In the genomic region with DNA sequence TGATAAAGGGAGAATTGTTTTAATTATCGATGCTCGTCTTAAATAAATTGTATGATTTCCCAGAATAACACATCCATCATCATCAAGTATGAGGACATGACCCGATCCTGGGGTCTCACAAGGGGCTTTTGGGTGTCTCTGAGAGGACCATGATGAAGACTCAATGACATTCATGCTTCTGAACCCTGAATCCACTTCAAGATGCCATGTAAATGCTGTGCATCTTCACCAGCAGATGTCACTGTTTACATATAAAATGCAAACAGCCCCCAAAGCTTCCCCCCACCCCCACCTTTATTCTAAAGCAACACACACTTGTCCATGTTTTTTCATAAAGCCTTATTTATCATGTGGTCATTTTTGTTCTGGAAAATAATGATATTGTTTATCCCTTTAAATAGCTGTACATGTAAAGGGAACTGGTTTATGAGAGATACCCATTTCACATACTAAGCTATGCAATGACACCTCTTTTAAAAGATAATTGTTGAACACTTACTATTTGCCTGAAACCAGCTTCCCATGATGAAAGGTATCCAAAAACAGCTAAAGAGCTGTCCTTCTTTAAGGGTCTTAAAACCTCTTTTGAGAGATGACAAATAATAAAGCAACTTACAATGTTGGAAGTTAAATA, we compare ENCODE assay signal across 9 cellular contexts.
DNase-seq lines count a peak whose midpoint lies in the region; ATAC-seq, FAIRE-seq and TF ChIP-seq lines count a peak whose summit lies in the region.
"Had no signal": no experiment of that assay in that cellular context is flagged by ENCODE, and none has a peak within 500 bp of the region (broad histone marks: within the 10 kb centered on the region; RNA-seq: fewer than 3 reads in every experiment).

No MANE protein-coding gene starts in this region.

- H3K36me3 ChIP-seq in neuronal stem cell (replicated peaks in 1 of 2; ENCODE audit: control insufficient read depth in 2 of 2, insufficient read depth in 2 of 2, low read length in 2 of 2): no peaks in the 10 kb centered on the region

- H3K79me1 ChIP-seq in neuronal stem cell (ENCODE audit: low read depth, low read length): no peaks in the 10 kb centered on the region

- H3K4me2 ChIP-seq in neuronal stem cell (ENCODE audit: insufficient read depth, low read length, poor library complexity, severe bottlenecking): no peak overlapping the region

- TF ChIP-seq CTCF in endothelial cell (IDR thresholded peaks at IDR 0.05; ENCODE audit: unreplicated experiment): peak; percentile 62

- no CpG with 5 or more reads among the region's 3 CpGs for WGBS in neuronal stem cell (ENCODE audit: extremely low coverage in 2 of 2, insufficient read length in 2 of 2, insufficient replicate concordance in 1 of 2), 2 donors

- H2BK5ac ChIP-seq in neuronal stem cell (ENCODE audit: low read length): no peak overlapping the region

- H3K27ac Mint-ChIP-seq in endothelial cell (ENCODE audit: unreplicated experiment): no peak overlapping the region
- no peak overlapping the region for H3K27ac Mint-ChIP-seq in effector memory CD8-positive, alpha-beta T cell

- no peaks in the 10 kb centered on the region for H3K36me3 Mint-ChIP-seq in endothelial cell (ENCODE audit: low read depth, unreplicated experiment)
- H3K36me3 Mint-ChIP-seq in effector memory CD8-positive, alpha-beta T cell (ENCODE audit: insufficient read depth): no peaks in the 10 kb centered on the region
- H3K36me3 Mint-ChIP-seq: activated naive CD4-positive, alpha-beta T cell treated with anti-CD3 and anti-CD28 coated beads, Interleukin-2, amount 50 U/mL, for 24 hours had no signal

- no peak overlapping the region for H4K8ac ChIP-seq in neuronal stem cell (ENCODE audit: low read depth, low read length)

- no peak overlapping the region for H3K9ac ChIP-seq in neuronal stem cell (ENCODE audit: low read depth, low read length, poor library complexity)

- DNase-seq in NCI-H82 (lab: John Stamatoyannopoulos, UW) (peak; percentile 71), NCI-H82 treated with DMSO at 0.1 percent for 48 hours (lab: John Stamatoyannopoulos, UW; ENCODE audit: unreplicated experiment) (no peak), NCI-H1105 treated with DMSO at 0.1 percent for 48 hours (lab: John Stamatoyannopoulos, UW) (peak; percentile 1), endothelial cell (ENCODE audit: low spot score) (no peak), neuronal stem cell (ENCODE audit: low spot score) (peak; percentile 41), RCC 7860 (ENCODE audit: low spot score) (no peak)
- DNase-seq in effector memory CD8-positive, alpha-beta T cell: no peak

- no peak for FAIRE-seq in RCC 7860 (lab: Jason Lieb, UNC)

- H3K18ac ChIP-seq in neuronal stem cell (ENCODE audit: low read length): no peak overlapping the region

- H2AFZ ChIP-seq in neuronal stem cell (ENCODE audit: low read length): no peak overlapping the region

- no peak overlapping the region for H3K14ac ChIP-seq in neuronal stem cell (ENCODE audit: low read length)

- no peak overlapping the region for H2AK5ac ChIP-seq in neuronal stem cell (ENCODE audit: low read depth, low read length)

- no peak overlapping the region for H2BK12ac ChIP-seq in neuronal stem cell (ENCODE audit: low read length)

- H3K4me1 Mint-ChIP-seq in endothelial cell (ENCODE audit: unreplicated experiment): no peaks in the 10 kb centered on the region
- H3K4me1 Mint-ChIP-seq in effector memory CD8-positive, alpha-beta T cell (ENCODE audit: low read depth in 2 of 2): no peaks in the 10 kb centered on the region
- H3K4me1 Mint-ChIP-seq: activated naive CD4-positive, alpha-beta T cell treated with anti-CD3 and anti-CD28 coated beads, Interleukin-2, amount 50 U/mL, for 24 hours had no signal

- no peak for ATAC-seq in effector memory CD8-positive, alpha-beta T cell (replicated peaks)
- no peak for ATAC-seq in HG03520 (IDR thresholded peaks at IDR 0.05; ENCODE audit: unreplicated experiment)

- H2BK15ac ChIP-seq in neuronal stem cell (ENCODE audit: low read length): no peak overlapping the region

- H3K27ac ChIP-seq in neuronal stem cell (replicated peaks; ENCODE audit: low read length): no peak overlapping the region

- no peaks in the 10 kb centered on the region for H3K9me3 Mint-ChIP-seq in endothelial cell (ENCODE audit: unreplicated experiment)
- peaks cover 1 to 3% of the 10 kb centered on the region in 2 donors for H3K9me3 Mint-ChIP-seq in effector memory CD8-positive, alpha-beta T cell
- H3K9me3 Mint-ChIP-seq: activated naive CD4-positive, alpha-beta T cell treated with anti-CD3 and anti-CD28 coated beads, Interleukin-2, amount 50 U/mL, for 24 hours had no signal

- H3K4me3 Mint-ChIP-seq in endothelial cell (ENCODE audit: unreplicated experiment): no peak overlapping the region
- no peak overlapping the region for H3K4me3 Mint-ChIP-seq in effector memory CD8-positive, alpha-beta T cell
- H3K4me3 Mint-ChIP-seq: activated naive CD4-positive, alpha-beta T cell treated with anti-CD3 and anti-CD28 coated beads, Interleukin-2, amount 50 U/mL, for 24 hours had no signal

- no peak overlapping the region for H3K4ac ChIP-seq in neuronal stem cell (ENCODE audit: low read length)

- no peaks in the 10 kb centered on the region for H3K27me3 ChIP-seq in neuronal stem cell (ENCODE audit: control insufficient read depth in 3 of 3, insufficient read depth in 3 of 3, low read depth in 1 of 3, low read length in 3 of 3)

- no peaks in the 10 kb centered on the region for H3K9me3 ChIP-seq in neuronal stem cell (replicated peaks in 1 of 2; ENCODE audit: control insufficient read depth in 2 of 2, insufficient read depth in 1 of 2, low read depth in 1 of 2, low read length in 2 of 2)

- no peak overlapping the region for H2BK120ac ChIP-seq in neuronal stem cell (ENCODE audit: low read depth, low read length)

- peaks cover 8 to 15% of the 10 kb centered on the region in 2 donors for H3K4me1 ChIP-seq in neuronal stem cell (ENCODE audit: control insufficient read depth in 2 of 2, insufficient read depth in 1 of 2, low read depth in 1 of 2, low read length in 2 of 2)

- H3K23ac ChIP-seq in neuronal stem cell (ENCODE audit: low read depth, low read length, poor library complexity): no peak overlapping the region

- peaks cover 1% of the 10 kb centered on the region for H3K27me3 Mint-ChIP-seq in endothelial cell (ENCODE audit: unreplicated experiment)
- H3K27me3 Mint-ChIP-seq in effector memory CD8-positive, alpha-beta T cell: peaks cover 3 to 24% of the 10 kb centered on the region in 2 donors
- H3K27me3 Mint-ChIP-seq: activated naive CD4-positive, alpha-beta T cell treated with anti-CD3 and anti-CD28 coated beads, Interleukin-2, amount 50 U/mL, for 24 hours had no signal

- H4K91ac ChIP-seq in neuronal stem cell (ENCODE audit: low read depth, low read length, poor library complexity): no peak overlapping the region

- no peak overlapping the region for H3K4me3 ChIP-seq in neuronal stem cell (ENCODE audit: low read length in 2 of 2)

Comparison
In these comparisons a context has a peak if more than half of its experiments do, and no peak if none do; other contexts are left out.
1. DNase-seq: peak in NCI-H82 (single experiment), NCI-H1105 treated with DMSO at 0.1 percent for 48 hours (single experiment) and neuronal stem cell (single experiment); none in NCI-H82 treated with DMSO at 0.1 percent for 48 hours (single experiment), endothelial cell (single experiment), effector memory CD8-positive, alpha-beta T cell (0 of 3) and RCC 7860 (single experiment).